24 cellular contexts compared by ENCODE assay signal in the genomic region with DNA sequence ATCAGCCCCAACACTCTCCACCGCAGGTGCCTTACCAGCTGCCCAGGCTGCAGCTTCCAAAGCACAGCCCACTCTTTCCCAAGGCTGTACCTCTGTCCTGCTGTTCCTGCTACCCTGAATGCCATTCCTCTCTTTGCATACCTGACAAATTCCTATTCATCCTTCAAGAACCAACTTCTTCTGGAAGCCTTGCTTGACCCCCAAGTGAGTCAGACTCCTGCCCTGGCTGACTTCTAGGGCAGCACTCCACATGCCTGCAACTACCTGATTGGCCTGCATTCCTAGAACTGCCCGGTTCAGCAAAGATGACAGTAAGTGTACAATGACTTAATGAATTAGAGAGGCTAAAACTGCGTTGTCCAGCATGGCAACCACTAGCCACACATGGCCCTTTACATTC. TPM values are rescaled to one million over a fixed set of nuclear protein-coding genes. Genes with fewer than 3 reads are reported as not detected.
DNase-seq lines count a peak whose midpoint lies in the region; ATAC-seq, FAIRE-seq and TF ChIP-seq lines count a peak whose summit lies in the region.
"Had no signal": no experiment of that assay in that cellular context is flagged by ENCODE, and none has a peak within 500 bp of the region (broad histone marks: within the 10 kb centered on the region; RNA-seq: fewer than 3 reads in every experiment).

No MANE protein-coding gene starts in this region.

- no peak overlapping the region for H3K4me3 Mint-ChIP-seq in activated T-cell treated with anti-CD3 and anti-CD28 coated beads, Interleukin-2, amount 50 U/mL, for 72 hours
- H3K4me3 Mint-ChIP-seq: HFFc6 had no signal

- no peak for TF ChIP-seq EP300 in H1 (IDR thresholded peaks at IDR 0.05; ENCODE audit: borderline replicate concordance in 1 of 2, low read depth in 2 of 2, low read length in 2 of 2)

- H3K23me2 ChIP-seq in H1 (ENCODE audit: low read depth, low read length): peaks cover 1% of the 10 kb centered on the region; the same call in 1 of the 2 replicates

- H3K9me3 ChIP-seq in H1 (ENCODE audit: insufficient read depth in 2 of 2, low read depth in 1 of 2, low read length in 1 of 2) (no peaks in the 10 kb centered on the region), SJCRH30 (replicated peaks) (no peaks in the 10 kb centered on the region)

- peaks cover 16% of the 10 kb centered on the region for H3K27me3 Mint-ChIP-seq in activated T-cell treated with anti-CD3 and anti-CD28 coated beads, Interleukin-2, amount 50 U/mL, for 72 hours (ENCODE audit: low read depth)

- POLR2A ChIA-PET in H1 (lab: Charles Lee; ENCODE audit: partially characterized antibody): no interaction called here

- intact Hi-C loops in sciatic nerve (cut with DNase I): no loop called here

- DNase-seq in RCC 7860 (ENCODE audit: low spot score) (peak; percentile 81), H1 (ENCODE audit: low read depth in 1 of 2, low spot score in 2 of 2) (no peak), islet precursor cell (peak; percentile 88), sciatic nerve (ENCODE audit: low spot score) (peak; percentile 15), SJCRH30 (no peak), NCI-H2196 (lab: John Stamatoyannopoulos, UW; ENCODE audit: unreplicated experiment) (no peak)
- DNase-seq in activated effector memory CD4-positive, alpha-beta T cell treated with Interleukin-2 at 50 U/mL for 16 hours: no peak
- DNase-seq in activated T-cell treated with anti-CD3 and anti-CD28 coated beads, Interleukin-2, amount 50 U/mL, for 72 hours: no peak
- DNase-seq: HFFc6, NCI-H1417, NCI-H187, NCI-H2107, NCI-H2227 treated with DMSO at 0.1 percent for 48 hours, NCI-H524, NCI-H82, OCI-M1, SIG-M5 had no signal

- H3K27ac Mint-ChIP-seq in activated T-cell treated with anti-CD3 and anti-CD28 coated beads, Interleukin-2, amount 50 U/mL, for 72 hours: no peak overlapping the region
- H3K27ac Mint-ChIP-seq: HFFc6 had no signal

- H2AFZ ChIP-seq in H1 (ENCODE audit: low read length): no peak overlapping the region

- no peaks in the 10 kb centered on the region for H4K20me1 ChIP-seq in H1 (replicated peaks in 1 of 2; ENCODE audit: control insufficient read depth in 1 of 2, insufficient read depth in 2 of 2, low read length in 2 of 2)

- no peaks in the 10 kb centered on the region for H3K9me3 Mint-ChIP-seq in activated T-cell treated with anti-CD3 and anti-CD28 coated beads, Interleukin-2, amount 50 U/mL, for 72 hours
- H3K9me3 Mint-ChIP-seq: HFFc6 had no signal

- H4K5ac ChIP-seq in H1 (ENCODE audit: insufficient read length, low read depth, low read length): no peak overlapping the region

- FAIRE-seq in RCC 7860 (lab: Jason Lieb, UNC) (peak; percentile 68), H1 (lab: Jason Lieb, UNC) (no peak)
- FAIRE-seq: D721Med, GM12891 had no signal

- H3K4me1 ChIP-seq in H1 (replicated peaks in 1 of 4; ENCODE audit: control insufficient read depth in 3 of 4, insufficient read depth in 4 of 4, low read length in 3 of 4) (peaks cover 5 to 25% (median 16%) of the 10 kb centered on the region in 4 experiments), SJCRH30 (no peaks in the 10 kb centered on the region)

- H3K18ac ChIP-seq in H1 (ENCODE audit: extremely low read depth, low read length): no peak overlapping the region

- TF ChIP-seq POLR2A in H1 (IDR thresholded peaks at IDR 0.05; ENCODE audit: control extremely low read depth in 1 of 2, low read depth in 2 of 2, low read length in 2 of 2): no peak

- H2BK20ac ChIP-seq in H1 (ENCODE audit: low read length): 0 out of 2 replicates have a peak overlapping the region, but pooled peaks have one; percentile 52

- peak overlapping the region; percentile 83 for H2AK5ac ChIP-seq in H1 (ENCODE audit: low read depth, low read length)

- no peak overlapping the region for H3K9ac ChIP-seq in H1 (replicated peaks in 1 of 4; ENCODE audit: extremely low read depth in 1 of 4, low read depth in 3 of 4, low read length in 3 of 4)

- ATAC-seq in sciatic nerve: no peak
- no peak for ATAC-seq in activated T-cell treated with anti-CD3 and anti-CD28 coated beads, Interleukin-2, amount 50 U/mL, for 72 hours (replicated peaks in 1 of 2)

- TF ChIP-seq RAD21 in H1 (IDR thresholded peaks at IDR 0.05 in 1 of 2, conservative IDR thresholded peaks at IDR 0.05 in 1 of 2; ENCODE audit: low read depth in 2 of 2, low read length in 2 of 2): no peak

- H3K27ac ChIP-seq in H1 (ENCODE audit: low read depth, low read length) (no peak overlapping the region), SJCRH30 (no peak overlapping the region)
- H3K27ac ChIP-seq: C4-2B had no signal

- H2BK5ac ChIP-seq in H1 (ENCODE audit: low read depth, low read length): no peak overlapping the region

- no peaks in the 10 kb centered on the region for H3K79me2 ChIP-seq in H1 (ENCODE audit: control insufficient read depth in 1 of 2, insufficient read depth in 2 of 2, low read length in 2 of 2)

- no peaks in the 10 kb centered on the region for H3K36me3 Mint-ChIP-seq in activated T-cell treated with anti-CD3 and anti-CD28 coated beads, Interleukin-2, amount 50 U/mL, for 72 hours (ENCODE audit: insufficient read depth in 2 of 2)

- WGBS in H1 (ENCODE audit: extremely low coverage in 1 of 2, insufficient coverage in 1 of 2, insufficient read length in 1 of 2, insufficient replicate concordance in 2 of 2, low coverage in 1 of 2, low lambda C conversion rate in 2 of 2, missing lambda C conversion rate in 1 of 2), 2 experiments: 87% methylated on average over 3 of the region's 3 CpGs; no CpG with 5 or more reads in 1 of the 2 experiments

- H3K79me1 ChIP-seq in H1 (ENCODE audit: low read depth, low read length): no peaks in the 10 kb centered on the region

- H3K4me1 Mint-ChIP-seq in activated T-cell treated with anti-CD3 and anti-CD28 coated beads, Interleukin-2, amount 50 U/mL, for 72 hours (ENCODE audit: low read depth): no peaks in the 10 kb centered on the region

- H3K4me2 ChIP-seq in H1 (ENCODE audit: insufficient read depth in 1 of 2, low read depth in 2 of 2, low read length in 2 of 2): no peak overlapping the region

- H3K14ac ChIP-seq in H1 (ENCODE audit: insufficient read length): no peak overlapping the region

- H3K23ac ChIP-seq in H1 (ENCODE audit: insufficient read length): no peak overlapping the region

- peak overlapping the region; percentile 50; the same call in 1 of the 2 replicates for H2BK12ac ChIP-seq in H1 (ENCODE audit: low read depth, low read length)

- no peak overlapping the region for H4K91ac ChIP-seq in H1 (replicated peaks; ENCODE audit: insufficient read length, low read length)

- H3K56ac ChIP-seq in H1 (replicated peaks; ENCODE audit: insufficient read length, low read depth, low read length): no peak overlapping the region

- TF ChIP-seq CTCF in H1 (IDR thresholded peaks at IDR 0.05; ENCODE audit: control extremely low read depth in 1 of 3, insufficient read depth in 1 of 3, low read depth in 1 of 3, low read length in 3 of 3): no peak

- H4K8ac ChIP-seq in H1 (ENCODE audit: extremely low read depth, insufficient read depth, low read length): no peak overlapping the region

- H2BK120ac ChIP-seq in H1 (replicated peaks; ENCODE audit: low read depth, low read length): no peak overlapping the region

- CTCF ChIA-PET in H1 (lab: Charles Lee; ENCODE audit: partially characterized antibody): interaction anchor here (0.9 to 3.5 kb wide), 5 partner anchors 10 to 52 kb away, joined by 3 to 23 read pairs (median 3); no protein-coding TSS in a partner anchor

- H2BK15ac ChIP-seq in H1 (ENCODE audit: low read length): no peak overlapping the region

- H3K4ac ChIP-seq in H1 (replicated peaks; ENCODE audit: insufficient read length, low read depth, low read length): no peak overlapping the region

- H3K4me3 ChIP-seq in H1 (ENCODE audit: extremely low read depth in 1 of 4, insufficient read depth in 2 of 4, low read depth in 3 of 4, low read length in 4 of 4) (no peak overlapping the region), SJCRH30 (no peak overlapping the region)

- H3K36me3 ChIP-seq in H1 (ENCODE audit: control insufficient read depth in 2 of 4, insufficient read depth in 4 of 4, low read length in 3 of 4) (no peaks in the 10 kb centered on the region), SJCRH30 (no peaks in the 10 kb centered on the region)

- H3K27me3 ChIP-seq in H1 (replicated peaks in 1 of 4; ENCODE audit: control insufficient read depth in 3 of 4, extremely low read depth in 1 of 4, insufficient read depth in 3 of 4, low read length in 3 of 4): peaks cover 2 to 35% (median 27%) of the 10 kb centered on the region in 4 experiments
- peaks cover 6% of the 10 kb centered on the region for H3K27me3 ChIP-seq in SJCRH30

TF ChIP-seq in H1, 55 proteins besides CTCF, POLR2A, EP300 and RAD21 (continues in another document):
- TF ChIP-seq SP4 (IDR thresholded peaks at IDR 0.05; ENCODE audit: low read length): no peak
- TF ChIP-seq TEAD4 (IDR thresholded peaks at IDR 0.05; ENCODE audit: low read depth, low read length): peak; percentile 6; the same call in 1 of the 2 replicates

RNA-seq across cellular contexts. Expression of gene PDZK1IP1, which starts 20.8 kb away (rescaled TPM):
- not detected in 2 replicates for total RNA-seq in H1 (2021; fragmentation: NEBNext Ultra II Directional; extraction: Animal tissue kit (Norgen Biotek cat#: 25700))
- 0.17 TPM in 1 of 2 replicates, not detected in the other for polyA plus RNA-seq in H1 (2011; rRNA removed)
- polyA plus RNA-seq in H1 (2011; cell fraction: cytosol; rRNA removed): not detected
- polyA plus RNA-seq in H1 (2011; cell fraction: nucleus; rRNA removed): 0.20 TPM
- polyA plus RNA-seq in H1 (2012, experiment 1 of 2): not detected in 4 replicates
- polyA plus RNA-seq in H1 (2012, experiment 2 of 2): not detected
- not detected for polyA plus RNA-seq in H1 (2013, experiment 1 of 2)
- not detected for polyA plus RNA-seq in H1 (2013, experiment 2 of 2)
- polyA minus RNA-seq in H1 (2011; rRNA and poly(A)+ RNA removed): not detected in 2 replicates
- not detected for polyA minus RNA-seq in H1 (2011; cell fraction: cytosol; rRNA and poly(A)+ RNA removed)
- polyA minus RNA-seq in H1 (2011; cell fraction: nucleus; rRNA and poly(A)+ RNA removed): not detected
- 2.4 TPM for total RNA-seq in sciatic nerve
- total RNA-seq in SJCRH30 (2014; rRNA removed; shearing (Covaris generic)): not detected in 2 replicates
- not detected for total RNA-seq in activated T-cell treated with anti-CD3 and anti-CD28 coated beads, Interleukin-2, amount 50 U/mL, for 72 hours
- total RNA-seq: H4, HFFc6, RPMI7951 had no signal

RNA-seq across cellular contexts. Expression of gene TAL1, which starts 21.4 kb away (rescaled TPM):
- total RNA-seq in H1 (2021; fragmentation: NEBNext Ultra II Directional; extraction: Animal tissue kit (Norgen Biotek cat#: 25700)): 0.15 TPM in 1 of 2 replicates, not detected in the other
- polyA plus RNA-seq in H1 (2011; rRNA removed): 0.06 and 0.09 TPM in 2 replicates
- 0.12 TPM for polyA plus RNA-seq in H1 (2011; cell fraction: cytosol; rRNA removed)
- polyA plus RNA-seq in H1 (2011; cell fraction: nucleus; rRNA removed): 0.10 TPM
- 0.05 to 0.11 TPM (median 0.06 TPM) in 3 of 4 replicates, not detected in the other for polyA plus RNA-seq in H1 (2012, experiment 1 of 2)
- 0.05 TPM for polyA plus RNA-seq in H1 (2012, experiment 2 of 2)
- polyA plus RNA-seq in H1 (2013, experiment 1 of 2): not detected
- 0.02 TPM for polyA plus RNA-seq in H1 (2013, experiment 2 of 2)
- polyA minus RNA-seq in H1 (2011; rRNA and poly(A)+ RNA removed): 0.10 and 0.28 TPM in 2 replicates
- not detected for polyA minus RNA-seq in H1 (2011; cell fraction: cytosol; rRNA and poly(A)+ RNA removed)
- not detected for polyA minus RNA-seq in H1 (2011; cell fraction: nucleus; rRNA and poly(A)+ RNA removed)
- 13.6 TPM for total RNA-seq in sciatic nerve
- 2.9 and 4.2 TPM in 2 replicates for total RNA-seq in SJCRH30 (2014; rRNA removed; shearing (Covaris generic))
- total RNA-seq in activated T-cell treated with anti-CD3 and anti-CD28 coated beads, Interleukin-2, amount 50 U/mL, for 72 hours: under 1 TPM; 0.17 to 0.30 TPM
- total RNA-seq: HFFc6, HT-29, M059J, RPMI7951 had no signal

Comparison
In these comparisons a context has a peak if more than half of its experiments do, and no peak if none do; other contexts are left out.
1. DNase-seq: peak in RCC 7860 (single experiment), islet precursor cell (single experiment) and sciatic nerve (single experiment); none in H1 (0 of 2), SJCRH30 (0 of 2), NCI-H2196 (single experiment), activated effector memory CD4-positive, alpha-beta T cell treated with Interleukin-2 at 50 U/mL for 16 hours (single experiment) and activated T-cell treated with anti-CD3 and anti-CD28 coated beads, Interleukin-2, amount 50 U/mL, for 72 hours (0 of 2).